ENCODE assay signal across 17 cellular contexts in the genomic region with DNA sequence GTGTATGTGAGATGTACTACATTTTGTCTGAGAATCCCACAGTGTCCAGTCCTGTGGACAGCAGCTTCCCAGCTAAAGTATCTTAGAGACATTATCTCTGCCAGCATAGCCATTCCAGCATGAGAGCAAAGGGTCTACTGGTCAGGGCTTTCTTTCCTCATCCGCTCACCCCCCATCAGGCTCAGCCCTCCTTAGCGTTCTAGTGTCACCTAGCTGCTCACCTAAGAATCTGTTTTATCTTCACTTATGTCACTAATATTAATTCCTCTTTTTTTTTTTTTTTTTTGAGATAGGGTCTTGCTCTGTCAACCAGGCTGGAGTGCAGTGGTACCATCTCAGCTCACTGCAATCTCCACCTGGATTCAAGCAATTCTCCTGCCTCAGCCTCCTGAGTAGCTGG. TPM values are rescaled to one million over a fixed set of nuclear protein-coding genes. Genes with fewer than 3 reads are reported as not detected.
DNase-seq lines count a peak whose midpoint lies in the region; ATAC-seq, FAIRE-seq and TF ChIP-seq lines count a peak whose summit lies in the region.
"Had no signal": no experiment of that assay in that cellular context is flagged by ENCODE, and none has a peak within 500 bp of the region (broad histone marks: within the 10 kb centered on the region; RNA-seq: fewer than 3 reads in every experiment).

No MANE protein-coding gene starts in this region.

- H3K4me3 Mint-ChIP-seq in activated naive CD4-positive, alpha-beta T cell treated with anti-CD3 and anti-CD28 coated beads, Interleukin-2, amount 50 U/mL, for 24 hours, result peak overlapping the region; percentile 49
- H3K4me3 Mint-ChIP-seq in stimulated activated naive B cell treated with anti-CD40 and anti-IgM and Interleukin-4, amounts not matched to agents 10 μg/mL and 1 μg/mL and 100 μg/mL, for 72 hours, result no peak overlapping the region
- H3K4me3 Mint-ChIP-seq: WTC11 had no signal

- in situ Hi-C loops in GM12878 (cut with MboI), result no loop called here

- peaks cover 31% of the 10 kb centered on the region for H3F3A ChIP-seq in Loucy (ENCODE audit: low read depth)

- H3K9me3 ChIP-seq in Loucy (ENCODE audit: insufficient read depth, low read depth, low read length) (no peaks in the 10 kb centered on the region), GM12878 (replicated peaks; ENCODE audit: control insufficient read depth, insufficient read depth, low read length) (no peaks in the 10 kb centered on the region)
- H3K9me3 ChIP-seq: right atrium auricular region, thoracic aorta had no signal

- peak overlapping the region; percentile 48; the same call in 1 of the 2 replicates for H2AFZ ChIP-seq in Loucy (ENCODE audit: low read length)
- H2AFZ ChIP-seq in GM12878 (ENCODE audit: control insufficient read depth, low read depth, low read length), result no peak overlapping the region

- peaks cover 83% of the 10 kb centered on the region for H3K4me1 ChIP-seq in Loucy (ENCODE audit: insufficient read depth, low read length, poor library complexity, severe bottlenecking)
- peaks cover 24% of the 10 kb centered on the region for H3K4me1 ChIP-seq in GM12878 (ENCODE audit: control insufficient read depth, insufficient read depth, low read length)

- ATAC-seq in GM12878, result no peak
- no peak for ATAC-seq in stimulated activated naive B cell treated with anti-CD40 and anti-IgM and Interleukin-4, amounts not matched to agents 10 μg/mL and 1 μg/mL and 100 μg/mL, for 72 hours (replicated peaks)
- ATAC-seq in HG03342 (IDR thresholded peaks at IDR 0.05; ENCODE audit: unreplicated experiment), result no peak
- ATAC-seq: left ventricle myocardium superior, WTC11 had no signal

- intact Hi-C loops in GM12878 (cut with micrococcal nuclease; ENCODE audit: unreplicated experiment), result loop anchor here (2.0 to 10.0 kb wide), 3 partner anchors 17 to 187 kb away; no protein-coding TSS in a partner anchor

- 97% methylated on average over 2 of the region's 2 CpGs for WGBS in GM12878 (ENCODE audit: insufficient coverage, insufficient replicate concordance, low lambda C conversion rate, missing lambda C conversion rate)

- H4K20me1 ChIP-seq in Loucy (ENCODE audit: insufficient read depth, low read length, poor library complexity, severe bottlenecking) (no peaks in the 10 kb centered on the region), GM12878 (ENCODE audit: control insufficient read depth, insufficient read depth) (no peaks in the 10 kb centered on the region)

- H3K27me3 ChIP-seq in Loucy (ENCODE audit: insufficient read depth, low read length, poor library complexity, severe bottlenecking), result no peaks in the 10 kb centered on the region
- H3K27me3 ChIP-seq in GM12878 (replicated peaks in 1 of 2; ENCODE audit: control insufficient read depth in 2 of 2, insufficient read depth in 2 of 2, low read length in 1 of 2), result no peaks in the 10 kb centered on the region
- H3K27me3 ChIP-seq: right atrium auricular region had no signal

- peak overlapping the region; percentile 86 for H3K4me2 ChIP-seq in Loucy (ENCODE audit: low read depth, low read length, poor library complexity, severe bottlenecking)
- peak overlapping the region; percentile 60 for H3K4me2 ChIP-seq in GM12878 (ENCODE audit: control insufficient read depth, insufficient read depth)

- H3K9me2 ChIP-seq in Loucy (replicated peaks; ENCODE audit: low read depth, low read length), result no peaks in the 10 kb centered on the region

- H3K9me3 Mint-ChIP-seq in activated naive CD4-positive, alpha-beta T cell treated with anti-CD3 and anti-CD28 coated beads, Interleukin-2, amount 50 U/mL, for 24 hours, result no peaks in the 10 kb centered on the region
- H3K9me3 Mint-ChIP-seq in stimulated activated naive B cell treated with anti-CD40 and anti-IgM and Interleukin-4, amounts not matched to agents 10 μg/mL and 1 μg/mL and 100 μg/mL, for 72 hours, result no peaks in the 10 kb centered on the region
- H3K9me3 Mint-ChIP-seq: WTC11 had no signal

- SMC1A ChIA-PET in GM12878 (lab: Charles Lee; ENCODE audit: uncharacterized antibody, unreplicated experiment), result interaction anchor here (0.6 to 7.5 kb wide), 23 partner anchors 8 to 1739 kb away, joined by 3 to 204 read pairs (median 4); a partner anchor contains a TSS

- CTCF ChIA-PET in GM12878 (lab: Yijun Ruan, JAX), result interaction anchor here (0.6 to 6.5 kb wide), 25 partner anchors 9 to 538 kb away, joined by 3 to 77 read pairs (median 6); a partner anchor contains a TSS

- H3K9ac ChIP-seq in Loucy (ENCODE audit: low read depth, low read length, poor library complexity, severe bottlenecking) (peak overlapping the region; percentile 83), GM12878 (ENCODE audit: control insufficient read depth, insufficient read depth, low read length) (no peak overlapping the region)

- no peaks in the 10 kb centered on the region for H3K27me3 Mint-ChIP-seq in activated naive CD4-positive, alpha-beta T cell treated with anti-CD3 and anti-CD28 coated beads, Interleukin-2, amount 50 U/mL, for 24 hours
- no peaks in the 10 kb centered on the region for H3K27me3 Mint-ChIP-seq in stimulated activated naive B cell treated with anti-CD40 and anti-IgM and Interleukin-4, amounts not matched to agents 10 μg/mL and 1 μg/mL and 100 μg/mL, for 72 hours

- BruUV-seq in GM12878 (replicated peaks; lab: Mats Ljungman, UMichigan), result no TSS peak

- peak; percentile 50 for TF ChIP-seq RAD21 in GM12878 (IDR thresholded peaks at IDR 0.05; ENCODE audit: insufficient read depth, low read depth, low read length)

- peaks cover 46% of the 10 kb centered on the region for H3K79me2 ChIP-seq in Loucy (ENCODE audit: insufficient read depth, low read length)
- no peaks in the 10 kb centered on the region; the same call in 1 of the 2 replicates for H3K79me2 ChIP-seq in GM12878 (ENCODE audit: control insufficient read depth, insufficient read depth, low read length)

- H3K27ac ChIP-seq in GM12878 (ENCODE audit: control insufficient read depth, insufficient read depth), result no peak overlapping the region
- H3K27ac ChIP-seq: right atrium auricular region, thoracic aorta had no signal

- no peaks in the 10 kb centered on the region for H3K36me3 Mint-ChIP-seq in activated naive CD4-positive, alpha-beta T cell treated with anti-CD3 and anti-CD28 coated beads, Interleukin-2, amount 50 U/mL, for 24 hours
- H3K36me3 Mint-ChIP-seq in stimulated activated naive B cell treated with anti-CD40 and anti-IgM and Interleukin-4, amounts not matched to agents 10 μg/mL and 1 μg/mL and 100 μg/mL, for 72 hours, result peaks cover 2 to 3% of the 10 kb centered on the region in 2 donors
- H3K36me3 Mint-ChIP-seq: WTC11 had no signal

- POLR2A ChIA-PET in GM12878 (lab: Charles Lee), result interaction anchor here (0.6 to 4.7 kb wide), 8 partner anchors 18 to 246 kb away, joined by 3 to 35 read pairs (median 4); no protein-coding TSS in a partner anchor

- peak; percentile 11 for TF ChIP-seq CTCF in Loucy (conservative IDR thresholded peaks at IDR 0.05; ENCODE audit: low read length)
- peak in 2 of 3 experiments; percentile 7 to 13; a peak in 1 of 6 replicates for TF ChIP-seq CTCF in GM12878 (IDR thresholded peaks at IDR 0.05 in 2 of 3, conservative IDR thresholded peaks at IDR 0.05 in 1 of 3; ENCODE audit: control insufficient read depth in 2 of 3, extremely low read depth in 1 of 3, insufficient read depth in 1 of 3, low read depth in 3 of 3, low read length in 3 of 3)

- no peak for TF ChIP-seq EP300 in GM12878 (IDR thresholded peaks at IDR 0.05; ENCODE audit: borderline replicate concordance in 1 of 2, control insufficient read depth in 1 of 2, low read depth in 2 of 2, low read length in 2 of 2)

- RAD21 ChIA-PET in GM12878 (lab: Charles Lee; ENCODE audit: unreplicated experiment), result interaction anchor here (0.7 to 5.8 kb wide), 17 partner anchors 12 to 257 kb away, joined by 3 to 82 read pairs (median 3); a partner anchor contains a TSS

- H3K4me1 Mint-ChIP-seq in activated naive CD4-positive, alpha-beta T cell treated with anti-CD3 and anti-CD28 coated beads, Interleukin-2, amount 50 U/mL, for 24 hours, result peaks cover 48% of the 10 kb centered on the region
- H3K4me1 Mint-ChIP-seq in stimulated activated naive B cell treated with anti-CD40 and anti-IgM and Interleukin-4, amounts not matched to agents 10 μg/mL and 1 μg/mL and 100 μg/mL, for 72 hours, result peaks cover 20 to 52% of the 10 kb centered on the region in 2 donors

- H3K27ac Mint-ChIP-seq in activated naive CD4-positive, alpha-beta T cell treated with anti-CD3 and anti-CD28 coated beads, Interleukin-2, amount 50 U/mL, for 24 hours, result peak overlapping the region; percentile 17
- peak overlapping the region; percentile 44 for H3K27ac Mint-ChIP-seq in stimulated activated naive B cell treated with anti-CD40 and anti-IgM and Interleukin-4, amounts not matched to agents 10 μg/mL and 1 μg/mL and 100 μg/mL, for 72 hours
- H3K27ac Mint-ChIP-seq: WTC11 had no signal

- FAIRE-seq in GM12878 (lab: Jason Lieb, UNC), result no peak

- TF ChIP-seq POLR2A in GM12878 (IDR thresholded peaks at IDR 0.05; ENCODE audit: low read depth, low read length), result no peak

- H3K36me3 ChIP-seq in Loucy (ENCODE audit: insufficient read depth, low read length) (no peaks in the 10 kb centered on the region), GM12878 (ENCODE audit: control insufficient read depth in 2 of 2, insufficient read depth in 2 of 2, low read length in 1 of 2) (no peaks in the 10 kb centered on the region)
- H3K36me3 ChIP-seq: right atrium auricular region, thoracic aorta had no signal

- H3K4me3 ChIP-seq in Loucy (ENCODE audit: low read length, poor library complexity, severe bottlenecking) (peak overlapping the region; percentile 74), GM12878 (no peak overlapping the region)
- H3K4me3 ChIP-seq: right atrium auricular region, thoracic aorta had no signal

- no peak for DNase-seq in activated naive CD4-positive, alpha-beta T cell treated with Interleukin-2 at 50 U/mL for 16 hours
- DNase-seq in GM12878 (ENCODE audit: low read depth, low spot score), result no peak
- no peak for DNase-seq in stimulated activated naive B cell treated with anti-CD40 and anti-IgM and Interleukin-4, amounts not matched to agents 10 μg/mL and 1 μg/mL and 100 μg/mL, for 72 hours
- no peak for DNase-seq in midbrain (lab: John Stamatoyannopoulos, UW)
- no peak for DNase-seq in NCI-H2196 (lab: John Stamatoyannopoulos, UW; ENCODE audit: unreplicated experiment)
- DNase-seq: activated gamma-delta T cell, head of caudate nucleus, KG1, left ventricle myocardium superior, NCI-H524 treated with DMSO at 0.1 percent for 48 hours, SHP77 had no signal

RNA-seq across cellular contexts. Expression of a gene that starts 15.6 kb away (rescaled TPM):
- total RNA-seq in GM12878 (2013; cell fraction: nucleolus; rRNA removed), result 41.0 and 44.3 TPM in 2 replicates
- 20.9 and 23.9 TPM in 2 replicates for total RNA-seq in GM12878 (2014; rRNA removed)
- total RNA-seq in GM12878 (2014; rRNA removed; fragmentation: Illumina TruSeq; extraction: Trizol), result 26.9 and 27.7 TPM in 2 replicates
- 22.5 and 28.3 TPM in 2 replicates for total RNA-seq in GM12878 (2021)
- polyA plus RNA-seq in GM12878 (2011; ENCODE audit: low read depth), result 9.8 TPM
- polyA plus RNA-seq in GM12878 (2011; rRNA removed), result 9.1 and 9.4 TPM in 2 replicates
- 1.9 and 2.9 TPM in 2 replicates for polyA plus RNA-seq in GM12878 (2011; cell fraction: cytosol; rRNA removed)
- polyA plus RNA-seq in GM12878 (2011; cell fraction: nucleus; rRNA removed), result 9.2 and 9.6 TPM in 2 replicates
- polyA plus RNA-seq in GM12878 (2012), result 10.1 and 12.5 TPM in 2 replicates
- 21.4 and 35.8 TPM in 2 replicates for polyA plus RNA-seq in GM12878 (2014; fragmentation: Illumina TruSeq; extraction: Trizol)
- polyA plus RNA-seq in GM12878 (2014; fragmentation: Nextera tagmentation; extraction: Ambion mirVana), result 1 to 10 TPM; 6.5 to 7.3 TPM
- 14.8 and 15.1 TPM in 2 replicates for polyA plus RNA-seq in GM12878 (2014; rRNA removed)
- polyA plus RNA-seq in GM12878 (2016; fragmentation: Nextera tagmentation; extraction: Ambion mirVana), result 10 to 100 TPM in 1 of 2 experiments, 1 to 10 TPM in 1; 5.1 to 11.1 TPM
- polyA minus RNA-seq in GM12878 (2011; rRNA and poly(A)+ RNA removed), result 3.1 and 5.6 TPM in 2 replicates
- polyA minus RNA-seq in GM12878 (2011; cell fraction: cytosol; rRNA and poly(A)+ RNA removed), result 1.7 and 2.3 TPM in 2 replicates
- polyA minus RNA-seq in GM12878 (2011; cell fraction: nucleus; rRNA and poly(A)+ RNA removed), result 4.6 and 7.8 TPM in 2 replicates

RNA-seq across cellular contexts. Expression of a gene that starts 49.1 kb away (rescaled TPM):
- total RNA-seq in GM12878 (2013; cell fraction: nucleolus; rRNA removed), result 16.7 and 17.2 TPM in 2 replicates
- total RNA-seq in GM12878 (2014; rRNA removed) (19.9 and 22.1 TPM in 2 replicates), GM12878 (2014; rRNA removed; fragmentation: Illumina TruSeq; extraction: Trizol) (28.5 and 29.2 TPM in 2 replicates), GM12878 (2021) (33.3 and 34.2 TPM in 2 replicates)
- 25.5 TPM for polyA plus RNA-seq in GM12878 (2011; ENCODE audit: low read depth)
- polyA plus RNA-seq in GM12878 (2011; rRNA removed) (18.7 and 23.6 TPM in 2 replicates), GM12878 (2014; fragmentation: Illumina TruSeq; extraction: Trizol) (60.7 and 66.8 TPM in 2 replicates), GM12878 (2014; fragmentation: Nextera tagmentation; extraction: Ambion mirVana) (10 to 100 TPM; 15.8 to 21.1 TPM), GM12878 (2014; rRNA removed) (33.5 and 38.9 TPM in 2 replicates), GM12878 (2016; fragmentation: Nextera tagmentation; extraction: Ambion mirVana) (10 to 100 TPM; 21.5 to 23.4 TPM)
- polyA plus RNA-seq in GM12878 (2011; cell fraction: cytosol; rRNA removed), result 12.4 and 14.0 TPM in 2 replicates
- polyA plus RNA-seq in GM12878 (2011; cell fraction: nucleus; rRNA removed), result 10.9 and 16.4 TPM in 2 replicates
- 32.8 and 41.8 TPM in 2 replicates for polyA plus RNA-seq in GM12878 (2012)
- polyA minus RNA-seq in GM12878 (2011; rRNA and poly(A)+ RNA removed), result 6.1 and 6.9 TPM in 2 replicates
- polyA minus RNA-seq in GM12878 (2011; cell fraction: cytosol; rRNA and poly(A)+ RNA removed), result 3.3 and 4.9 TPM in 2 replicates
- 4.6 and 7.4 TPM in 2 replicates for polyA minus RNA-seq in GM12878 (2011; cell fraction: nucleus; rRNA and poly(A)+ RNA removed)
